Comparison of ENCODE assay signal across 10 cellular contexts in genomic region chr6:116666869-116667268, GRCh38. TPM values are rescaled to one million over a fixed set of nuclear protein-coding genes. Genes with fewer than 3 reads are reported as not detected.
DNase-seq lines count a peak whose midpoint lies in the region; ATAC-seq and TF ChIP-seq lines count a peak whose summit lies in the region.
"Had no signal": no experiment of that assay in that cellular context is flagged by ENCODE, and none has a peak within 500 bp of the region (broad histone marks: within the 10 kb centered on the region; RNA-seq: fewer than 3 reads in every experiment).

No MANE protein-coding gene starts in this region.

- H3K27ac Mint-ChIP-seq in immature natural killer cell, result peak overlapping the region in 5 of 6 donors; percentile 36 to 99 (median 58)

- H3K4me3 ChIP-seq in NB4 (ENCODE audit: low read depth, low read length) (peak overlapping the region; percentile 98), right atrium auricular region (no peak overlapping the region), left ventricle myocardium inferior (no peak overlapping the region)

- H3K27ac ChIP-seq in caudate nucleus (ENCODE audit: low read depth, low read length) (no peak overlapping the region), right atrium auricular region (no peak overlapping the region), left ventricle myocardium inferior (replicated peaks) (no peak overlapping the region)

- H3K27me3 ChIP-seq in right atrium auricular region, result no peaks in the 10 kb centered on the region
- no peaks in the 10 kb centered on the region for H3K27me3 ChIP-seq in left ventricle myocardium inferior (ENCODE audit: low read depth)

- H3K36me3 Mint-ChIP-seq in immature natural killer cell, result no peaks in the 10 kb centered on the region

- H3K27me3 Mint-ChIP-seq in immature natural killer cell (ENCODE audit: low read depth in 3 of 3), result peaks cover under 1 to 8% (median 4%) of the 10 kb centered on the region in 3 donors

- H3K4me3 Mint-ChIP-seq in immature natural killer cell, result peak overlapping the region; percentile 51 to 66 (median 56)

- TF ChIP-seq CTCF in NB4 (IDR thresholded peaks at IDR 0.05; ENCODE audit: low read depth, low read length), result no peak
- TF ChIP-seq CTCF in right atrium auricular region (IDR thresholded peaks at IDR 0.05), result no peak
- no peak for TF ChIP-seq CTCF in left ventricle myocardium inferior (IDR thresholded peaks at IDR 0.05; ENCODE audit: borderline replicate concordance)

- no peak for TF ChIP-seq POLR2A in NB4 (IDR thresholded peaks at IDR 0.05; ENCODE audit: extremely low read depth, insufficient read length)

- H3K36me3 ChIP-seq in right atrium auricular region, result no peaks in the 10 kb centered on the region
- no peaks in the 10 kb centered on the region for H3K36me3 ChIP-seq in left ventricle myocardium inferior

- no peaks in the 10 kb centered on the region for H3K9me3 Mint-ChIP-seq in immature natural killer cell

- peaks cover 51 to 67% of the 10 kb centered on the region in 2 donors for H3K4me1 Mint-ChIP-seq in immature natural killer cell

- DNase-seq in NB4 (ENCODE audit: low read depth) (no peak), immature natural killer cell (peak in 1 of 3 donors; percentile 10), caudate nucleus (lab: John Stamatoyannopoulos, UW) (no peak), GM19238 (ENCODE audit: insufficient read length, low spot score) (no peak), right atrium auricular region (ENCODE audit: low spot score) (no peak), left ventricle myocardium inferior (no peak)
- DNase-seq: mesendoderm, substantia nigra had no signal

- H3K9me3 ChIP-seq in right atrium auricular region (no peaks in the 10 kb centered on the region), left ventricle myocardium inferior (replicated peaks) (no peaks in the 10 kb centered on the region)

- ATAC-seq in GM18502 (IDR thresholded peaks at IDR 0.05; ENCODE audit: poor library complexity, unreplicated experiment) (peak; percentile 51), GM21786 (IDR thresholded peaks at IDR 0.05; ENCODE audit: unreplicated experiment) (peak; percentile 46)

- H3K4me1 ChIP-seq in right atrium auricular region, result peaks cover 0 to 20% of the 10 kb centered on the region in 2 donors
- H3K4me1 ChIP-seq in left ventricle myocardium inferior, result peaks cover 45% of the 10 kb centered on the region

- intact Hi-C loops in left ventricle myocardium inferior (cut with micrococcal nuclease), result no loop called here

RNA-seq across cellular contexts. Expression of gene ZUP1, which starts 1.7 kb away (rescaled TPM):
- 1 to 10 TPM; 4.2 to 8.5 (median 4.6) TPM for polyA plus RNA-seq in immature natural killer cell
- total RNA-seq in right atrium auricular region (1 to 10 TPM; 3.9 to 4.6 TPM), left ventricle myocardium inferior (3.1 TPM)

RNA-seq across cellular contexts. Expression of gene KPNA5, which starts 14.1 kb away (rescaled TPM):
- 10 to 100 TPM in 1 of 3 donors, 1 to 10 TPM in 2; 5.7 to 19.0 (median 8.4) TPM for polyA plus RNA-seq in immature natural killer cell
- total RNA-seq in right atrium auricular region (1 to 10 TPM; 5.1 to 6.9 TPM), left ventricle myocardium inferior (7.8 TPM)

RNA-seq across cellular contexts. Expression of gene RSPH4A, which starts 50.6 kb away (rescaled TPM):
- under 1 TPM in 1 of 3 donors, not detected in 2; 0.11 TPM for polyA plus RNA-seq in immature natural killer cell
- under 1 TPM in 1 of 2 donors, not detected in 1; 0.16 TPM for total RNA-seq in right atrium auricular region
- total RNA-seq in left ventricle myocardium inferior, result not detected
